ENCODE assay signal across 8 cellular contexts in genomic region chr15:21656798-21657397, GRCh38.
DNase-seq lines count a peak whose midpoint lies in the region; ATAC-seq lines count a peak whose summit lies in the region.
"Not testable (repeated sequence)": the region's sequence is repeated elsewhere in the genome, so short reads cannot be mapped to it uniquely, and the experiment has no call there.

No MANE protein-coding gene starts in this region.

- H3K27ac Mint-ChIP-seq in activated T-helper 17 cell treated with anti-CD3 and anti-CD28 coated beads, Interleukin-2, amount 50 U/mL, for 72 hours; naive B cell: not testable (repeated sequence)

- H3K4me1 Mint-ChIP-seq in activated T-helper 17 cell treated with anti-CD3 and anti-CD28 coated beads, Interleukin-2, amount 50 U/mL, for 72 hours; naive B cell: not testable (repeated sequence)

- H3K27me3 Mint-ChIP-seq in activated T-helper 17 cell treated with anti-CD3 and anti-CD28 coated beads, Interleukin-2, amount 50 U/mL, for 72 hours; naive B cell: not testable (repeated sequence)

- H3K4me3 Mint-ChIP-seq in activated T-helper 17 cell treated with anti-CD3 and anti-CD28 coated beads, Interleukin-2, amount 50 U/mL, for 72 hours; naive B cell: not testable (repeated sequence)

- H3K36me3 Mint-ChIP-seq in activated T-helper 17 cell treated with anti-CD3 and anti-CD28 coated beads, Interleukin-2, amount 50 U/mL, for 72 hours (ENCODE audit: low read depth); naive B cell: not testable (repeated sequence)

- DNase-seq in naive B cell: not testable (repeated sequence)

- ATAC-seq in GM18498 (IDR thresholded peaks at IDR 0.05; ENCODE audit: unreplicated experiment) (peak; percentile 77), GM19035 (IDR thresholded peaks at IDR 0.05; ENCODE audit: unreplicated experiment) (peak; percentile 89), GM21447 (IDR thresholded peaks at IDR 0.05; ENCODE audit: unreplicated experiment) (peak; percentile 89), HG02798 (IDR thresholded peaks at IDR 0.05; ENCODE audit: poor library complexity, unreplicated experiment) (peak; percentile 70), HG03103 (IDR thresholded peaks at IDR 0.05; ENCODE audit: low read depth, unreplicated experiment) (peak; percentile 83), HG03565 (IDR thresholded peaks at IDR 0.05; ENCODE audit: unreplicated experiment) (peak; percentile 89), naive B cell (ENCODE audit: low read depth in 2 of 2) (peak; percentile 68 to 82)
- peak; percentile 95 for ATAC-seq in activated T-helper 17 cell treated with anti-CD3 and anti-CD28 coated beads, Interleukin-2, amount 50 U/mL, for 72 hours (replicated peaks)

- not testable (repeated sequence) for H3K9me3 Mint-ChIP-seq in activated T-helper 17 cell treated with anti-CD3 and anti-CD28 coated beads, Interleukin-2, amount 50 U/mL, for 72 hours; naive B cell
